ENCODE assay signal across 8 cellular contexts in the genomic region with DNA sequence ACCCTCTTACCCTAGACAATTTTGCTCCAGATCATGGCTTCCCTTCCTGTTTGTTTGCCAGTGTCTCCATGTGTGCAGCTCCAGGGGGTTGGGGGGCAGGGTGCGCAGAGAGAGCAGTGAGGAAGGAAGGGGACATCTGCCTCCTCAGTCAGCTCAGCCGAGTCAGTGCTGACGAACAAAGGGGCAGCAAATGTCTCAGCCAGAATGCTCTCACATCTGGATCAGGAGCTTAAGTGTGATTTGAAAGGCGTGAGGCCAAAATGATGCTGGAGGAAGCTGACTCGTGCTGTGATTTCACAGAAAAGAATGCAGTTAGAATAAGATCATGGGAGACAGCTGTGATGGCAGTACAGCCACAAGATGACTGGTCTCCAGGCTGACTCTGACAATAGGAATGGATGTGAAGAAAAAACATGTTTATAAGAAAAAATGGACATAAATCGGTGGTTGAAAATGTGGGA. TPM values are rescaled to one million over a fixed set of nuclear protein-coding genes. Genes with fewer than 3 reads are reported as not detected.
A peak's percentile ranks its signal among the peaks of the same experiment; 100 is the strongest.
DNase-seq lines count a peak whose midpoint lies in the region; ATAC-seq and TF ChIP-seq lines count a peak whose summit lies in the region.

No MANE protein-coding gene starts in this region.

- H3K27ac ChIP-seq in mammary epithelial cell (ENCODE audit: insufficient read depth, low read depth, low read length) (peak overlapping the region; percentile 99), left lung (peak overlapping the region; percentile 53 to 78)

- POLR2A ChIA-PET in HEK293T (lab: Yijun Ruan, JAX), result no interaction called here

- H3K9me3 ChIP-seq in BE2C (no peaks in the 10 kb centered on the region), mammary epithelial cell (replicated peaks; ENCODE audit: insufficient read depth, low read length) (no peaks in the 10 kb centered on the region), left lung (no peaks in the 10 kb centered on the region)

- CTCF ChIA-PET in mammary epithelial cell (lab: Charles Lee; ENCODE audit: low non-redundant PET) (interaction anchor here (0.6 kb wide), 1 partner anchor 60 kb away, joined by 3 read pairs; no protein-coding TSS in a partner anchor), HEK293T (lab: Yijun Ruan, JAX) (no interaction called here)

- in situ Hi-C loops in mammary epithelial cell (cut with MboI; ENCODE audit: low sequenced_read_pairs in 2 of 2), result loop anchor here in 1 of 2 donors (10.0 kb wide), 1 partner anchor 58 kb away; the partner anchor contains the start of gene CFAP54

- peaks cover 4% of the 10 kb centered on the region for H3K79me2 ChIP-seq in mammary epithelial cell (ENCODE audit: insufficient read depth, low read length)

- peak overlapping the region; percentile 14 for H2AFZ ChIP-seq in mammary epithelial cell (ENCODE audit: low read depth, low read length)

- H3K4me2 ChIP-seq in mammary epithelial cell (ENCODE audit: insufficient read depth, low read depth, low read length), result peak overlapping the region; percentile 82

- intact Hi-C loops in mammary epithelial cell (cut with micrococcal nuclease), result loop anchor here (1.0 to 5.0 kb wide), 5 partner anchors 11 to 230 kb away; partner anchors contain the start of gene CFAP54
- intact Hi-C loops in left lung (cut with DNase I), result no loop called here

- no peaks in the 10 kb centered on the region for H3K36me3 ChIP-seq in BE2C
- H3K36me3 ChIP-seq in mammary epithelial cell (ENCODE audit: insufficient read depth, low read length), result no peaks in the 10 kb centered on the region
- no peaks in the 10 kb centered on the region for H3K36me3 ChIP-seq in left lung

- no peak for TF ChIP-seq CTCF in BE2C (IDR thresholded peaks at IDR 0.05; ENCODE audit: low read depth, low read length)
- no peak for TF ChIP-seq CTCF in mammary epithelial cell (conservative IDR thresholded peaks at IDR 0.05 in 1 of 2, IDR thresholded peaks at IDR 0.05 in 1 of 2; ENCODE audit: extremely low read depth in 1 of 2, insufficient read depth in 1 of 2, low read depth in 1 of 2, low read length in 2 of 2)
- no peak for TF ChIP-seq CTCF in left lung (IDR thresholded peaks at IDR 0.05)

- peak; percentile 7 for DNase-seq in BE2C
- peak; percentile 52 for DNase-seq in NCI-H2227 (lab: John Stamatoyannopoulos, UW; ENCODE audit: unreplicated experiment)
- peak; percentile 99 for DNase-seq in mammary epithelial cell
- DNase-seq in left lung, result peak; percentile 46 to 59
- peak; percentile 100 for DNase-seq in stromal cell of bone marrow (ENCODE audit: low read depth)
- no peak for DNase-seq in HEK293T (ENCODE audit: extremely low spot score)
- DNase-seq in middle frontal gyrus (ENCODE audit: extremely low spot score, low spot score), result no peak
- no peak for DNase-seq in NOMO-1 treated with DMSO at 0.1 percent for 48 hours (lab: John Stamatoyannopoulos, UW; ENCODE audit: unreplicated experiment)

- BruUV-seq in mammary epithelial cell (replicated peaks; lab: Mats Ljungman, UMichigan), result no TSS peak

- ATAC-seq in left lung, result peak; percentile 80

- no peak overlapping the region for H3K4me3 ChIP-seq in BE2C (ENCODE audit: low read depth, low read length)
- peak overlapping the region in 2 of 3 experiments; percentile 16 to 43 for H3K4me3 ChIP-seq in mammary epithelial cell (replicated peaks in 1 of 3; ENCODE audit: insufficient read depth in 1 of 3, low read depth in 2 of 3, low read length in 3 of 3)
- no peak overlapping the region for H3K4me3 ChIP-seq in left lung

- H4K20me1 ChIP-seq in mammary epithelial cell (ENCODE audit: insufficient read depth, low read length), result no peaks in the 10 kb centered on the region

- peak overlapping the region; percentile 98 for H3K9ac ChIP-seq in mammary epithelial cell (ENCODE audit: insufficient read depth, low read length)

- 0% methylated on average over 6 of the region's 6 CpGs for WGBS in mammary epithelial cell (ENCODE audit: low coverage, missing lambda C conversion rate)

- dilution Hi-C loops in mammary epithelial cell (cut with HindIII; ENCODE audit: low sequenced_read_pairs), result no loop called here

- no peaks in the 10 kb centered on the region for H3K27me3 ChIP-seq in BE2C
- no peaks in the 10 kb centered on the region for H3K27me3 ChIP-seq in mammary epithelial cell (ENCODE audit: insufficient read depth, low read length)
- H3K27me3 ChIP-seq in left lung, result no peaks in the 10 kb centered on the region

- H3K4me1 ChIP-seq in BE2C (no peaks in the 10 kb centered on the region), mammary epithelial cell (ENCODE audit: insufficient read depth, low read length) (peaks cover 43% of the 10 kb centered on the region), left lung (peaks cover 0 to 21% of the 10 kb centered on the region in 2 donors)

TF ChIP-seq in HEK293T, 16 proteins besides CTCF, POLR2A, EP300 and RAD21:
- TF ChIP-seq ZNF384 (IDR thresholded peaks at IDR 0.05) (no peak), FOXA1 (IDR thresholded peaks at IDR 0.05) (no peak), L3MBTL2 (conservative IDR thresholded peaks at IDR 0.05) (no peak), FOXM1 (IDR thresholded peaks at IDR 0.05; ENCODE audit: borderline replicate concordance) (no peak), CTBP1 (IDR thresholded peaks at IDR 0.05; ENCODE audit: borderline replicate concordance) (no peak), NFRKB (IDR thresholded peaks at IDR 0.05) (no peak), ARNT (IDR thresholded peaks at IDR 0.05) (no peak), BHLHE40 (IDR thresholded peaks at IDR 0.05; ENCODE audit: borderline replicate concordance) (no peak), FOXK2 (IDR thresholded peaks at IDR 0.05) (no peak), LEF1 (IDR thresholded peaks at IDR 0.05; ENCODE audit: borderline replicate concordance) (no peak), TARDBP (IDR thresholded peaks at IDR 0.05) (no peak), SUZ12 (IDR thresholded peaks at IDR 0.05) (no peak), ELF4 (IDR thresholded peaks at IDR 0.05) (no peak), HDGF (IDR thresholded peaks at IDR 0.05; ENCODE audit: borderline replicate concordance) (no peak), SP1 (IDR thresholded peaks at IDR 0.05) (no peak)
- TF ChIP-seq, protein P1, sequence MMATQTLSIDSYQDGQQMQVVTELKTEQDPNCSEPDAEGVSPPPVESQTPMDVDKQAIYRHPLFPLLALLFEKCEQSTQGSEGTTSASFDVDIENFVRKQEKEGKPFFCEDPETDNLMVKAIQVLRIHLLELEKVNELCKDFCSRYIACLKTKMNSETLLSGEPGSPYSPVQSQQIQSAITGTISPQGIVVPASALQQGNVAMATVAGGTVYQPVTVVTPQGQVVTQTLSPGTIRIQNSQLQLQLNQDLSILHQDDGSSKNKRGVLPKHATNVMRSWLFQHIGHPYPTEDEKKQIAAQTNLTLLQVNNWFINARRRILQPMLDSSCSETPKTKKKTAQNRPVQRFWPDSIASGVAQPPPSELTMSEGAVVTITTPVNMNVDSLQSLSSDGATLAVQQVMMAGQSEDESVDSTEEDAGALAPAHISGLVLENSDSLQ (IDR thresholded peaks at IDR 0.05), result no peak
TF ChIP-seq in HEK293T: peak in this region for 0.

RNA-seq across cellular contexts. Expression of gene CDK17, which starts 27.1 kb away (rescaled TPM):
- 9.8 TPM for polyA plus RNA-seq in BE2C (2012; ENCODE audit: insufficient read depth, insufficient read length, low read depth)
- total RNA-seq in mammary epithelial cell (10 to 100 TPM; 42.5 to 64.2 TPM), left lung (10 to 100 TPM; 32.1 to 36.4 TPM)
- 10.7 TPM for polyA plus RNA-seq in mammary epithelial cell
- polyA minus RNA-seq in mammary epithelial cell, result 112 TPM

Comparison
In these comparisons a context has a peak if more than half of its experiments do, and no peak if none do; other contexts are left out.
1. DNase-seq: peak in BE2C (single experiment), NCI-H2227 (single experiment), mammary epithelial cell (single experiment), left lung (2 of 2) and stromal cell of bone marrow (single experiment); none in HEK293T (single experiment), middle frontal gyrus (single experiment) and NOMO-1 treated with DMSO at 0.1 percent for 48 hours (single experiment).
2. H3K4me3 ChIP-seq: peak in mammary epithelial cell (2 of 3); none in BE2C (single experiment) and left lung (0 of 2).